In genomic region chr14:97359391-97359790, GRCh38 we compare ENCODE assay signal across 15 cellular contexts.
"Had no signal": no experiment of that assay in that cellular context is flagged by ENCODE, and none has a peak within 500 bp of the region (broad histone marks: within the 10 kb centered on the region; RNA-seq: fewer than 3 reads in every experiment).

No MANE protein-coding gene starts in this region.

- H3K36me3 ChIP-seq: brain microvascular endothelial cell, ovary, spleen, thoracic aorta, upper lobe of right lung, WERI-Rb-1 had no signal

- H3K4me1 ChIP-seq: spleen, upper lobe of right lung had no signal

- H3K4me3 ChIP-seq: coronary artery, ovary, spleen, thoracic aorta, upper lobe of right lung had no signal

- DNase-seq: activated CD4-positive, alpha-beta memory T cell treated with anti-CD3 and anti-CD28 coated beads, Interleukin-2, amount 10 ng/mL, durations not matched to agents 7 days and 5 days; activated CD8-positive, alpha-beta memory T cell treated with anti-CD3 and anti-CD28 coated beads, Interleukin-2, amount 50 U/mL, for 48 hours; activated gamma-delta T cell treated with Interleukin-2 at 50 U/mL for 16 hours; activated naive CD8-positive, alpha-beta T cell treated with anti-CD3 and anti-CD28 coated beads for 36 hours; brain microvascular endothelial cell; left colon; midbrain; ovary; spleen; upper lobe of right lung; WERI-Rb-1 had no signal

- H3K27me3 ChIP-seq: brain microvascular endothelial cell, ovary, spleen, upper lobe of right lung had no signal

- ATAC-seq: esophagus mucosa, left colon, sciatic nerve, upper lobe of right lung had no signal

- H3K9me3 ChIP-seq: ovary, thoracic aorta, upper lobe of right lung had no signal

- H3K27ac ChIP-seq: brain microvascular endothelial cell, coronary artery, ovary, spleen, thoracic aorta, upper lobe of right lung, WERI-Rb-1 had no signal
